8 cellular contexts compared by ENCODE assay signal in genomic region chr9:91071185-91071990, GRCh38.
DNase-seq lines count a peak whose midpoint lies in the region; ATAC-seq, FAIRE-seq and TF ChIP-seq lines count a peak whose summit lies in the region.

No MANE protein-coding gene starts in this region.

- H3K79me2 ChIP-seq in neural progenitor cell (ENCODE audit: low read depth): no peaks in the 10 kb centered on the region

- DNase-seq in AG08396 (ENCODE audit: low spot score): peak; percentile 66
- DNase-seq in RCC 7860 (ENCODE audit: low spot score): peak; percentile 69
- peak; percentile 89 for DNase-seq in amniotic epithelial cell (ENCODE audit: low read depth)
- no peak for DNase-seq in neural progenitor cell (ENCODE audit: low spot score)
- no peak for DNase-seq in CD1c-positive myeloid dendritic cell (ENCODE audit: extremely low spot score)
- DNase-seq in DMS 273 (lab: John Stamatoyannopoulos, UW; ENCODE audit: unreplicated experiment): no peak
- no peak for DNase-seq in NCI-H748 (lab: John Stamatoyannopoulos, UW; ENCODE audit: unreplicated experiment)

- no peaks in the 10 kb centered on the region for H3K9me3 ChIP-seq in neural progenitor cell (ENCODE audit: low read depth)

- no peak for ATAC-seq in HG02642 (IDR thresholded peaks at IDR 0.05; ENCODE audit: poor library complexity, unreplicated experiment)

- no peak overlapping the region for H3K4me3 ChIP-seq in neural progenitor cell

- H3K4me1 ChIP-seq in neural progenitor cell: no peaks in the 10 kb centered on the region

- H3K27me3 Mint-ChIP-seq in neural progenitor cell (ENCODE audit: insufficient read depth, low read depth): peaks cover 7% of the 10 kb centered on the region

- peak; percentile 44 for FAIRE-seq in RCC 7860 (lab: Jason Lieb, UNC)

- H3K36me3 ChIP-seq in neural progenitor cell: no peaks in the 10 kb centered on the region

- no peak overlapping the region for H2AFZ ChIP-seq in neural progenitor cell (replicated peaks)

- H3K27ac ChIP-seq in neural progenitor cell: no peak overlapping the region

- H3K36me3 Mint-ChIP-seq in neural progenitor cell: no peaks in the 10 kb centered on the region

- no peak overlapping the region for H3K9ac ChIP-seq in neural progenitor cell

- H3K27ac Mint-ChIP-seq in neural progenitor cell: peak overlapping the region; percentile 55

- peaks cover 10% of the 10 kb centered on the region for H3K4me1 Mint-ChIP-seq in neural progenitor cell

- H3K4me2 ChIP-seq in neural progenitor cell: no peak overlapping the region

- no peaks in the 10 kb centered on the region for H3F3A ChIP-seq in neural progenitor cell (ENCODE audit: low read depth)

- TF ChIP-seq CTCF in neural progenitor cell (IDR thresholded peaks at IDR 0.05): no peak

- H3K9me3 Mint-ChIP-seq in neural progenitor cell: peaks cover 2% of the 10 kb centered on the region

- H3K27me3 ChIP-seq in neural progenitor cell: no peaks in the 10 kb centered on the region

- H4K20me1 ChIP-seq in neural progenitor cell (ENCODE audit: low read depth): no peaks in the 10 kb centered on the region

- H3K4me3 Mint-ChIP-seq in neural progenitor cell: no peak overlapping the region

Comparison
In these comparisons a context has a peak if more than half of its experiments do, and no peak if none do; other contexts are left out.
1. DNase-seq: peak in AG08396 (single experiment), RCC 7860 (single experiment) and amniotic epithelial cell (single experiment); none in neural progenitor cell (single experiment), CD1c-positive myeloid dendritic cell (single experiment), DMS 273 (single experiment) and NCI-H748 (single experiment).